8 cellular contexts compared by ENCODE assay signal in the genomic region with DNA sequence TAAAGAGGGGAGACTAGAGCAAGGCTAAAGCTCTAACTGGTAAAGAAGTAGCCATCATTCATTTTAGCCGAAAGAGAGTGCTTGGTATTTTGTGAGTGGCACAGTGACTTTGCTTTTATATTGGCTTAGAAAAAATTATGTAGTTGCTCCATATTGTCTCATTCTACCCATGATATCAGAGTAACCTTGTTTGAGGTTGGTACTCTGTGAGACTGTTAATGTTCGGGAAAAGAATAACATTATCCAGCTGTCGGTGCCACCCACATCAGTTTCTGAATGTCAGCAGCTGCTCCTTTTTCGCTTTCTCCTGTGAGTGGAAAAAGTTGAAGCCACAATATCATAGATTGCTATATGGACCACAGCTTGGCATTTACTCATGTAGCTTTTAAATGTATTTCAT.
"Had no signal": no experiment of that assay in that cellular context is flagged by ENCODE, and none has a peak within 500 bp of the region (broad histone marks: within the 10 kb centered on the region; RNA-seq: fewer than 3 reads in every experiment).

No MANE protein-coding gene starts in this region.

- H3K4me3 ChIP-seq: GM23248 had no signal

- DNase-seq: GM23248, GOT3, H9, HCEC 1CT, KBM-7 had no signal

- H3K27ac ChIP-seq: GM23248, HL-60 had no signal

- FAIRE-seq: H54, HepG2 had no signal

- ATAC-seq: HepG2 had no signal
